ENCODE assay signal across 9 cellular contexts in the genomic region with DNA sequence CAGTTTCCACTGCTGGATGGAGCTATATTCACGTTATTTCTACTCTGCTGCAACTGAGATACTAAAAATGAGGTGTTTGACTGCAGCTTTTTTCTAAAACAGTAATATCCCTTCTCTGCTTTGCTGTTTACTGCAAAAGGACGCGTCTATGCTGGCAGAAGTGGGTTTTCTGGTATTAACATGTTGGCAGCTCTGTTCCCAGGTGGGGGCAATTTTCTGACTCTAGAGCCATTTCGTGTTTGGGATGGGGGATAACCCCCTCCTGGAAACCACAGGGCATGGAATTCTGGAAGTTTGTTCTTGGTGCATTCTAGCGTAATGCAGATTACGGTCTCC. TPM values are rescaled to one million over a fixed set of nuclear protein-coding genes. Genes with fewer than 3 reads are reported as not detected.
DNase-seq lines count a peak whose midpoint lies in the region; ATAC-seq and TF ChIP-seq lines count a peak whose summit lies in the region.
"Had no signal": no experiment of that assay in that cellular context is flagged by ENCODE, and none has a peak within 500 bp of the region (broad histone marks: within the 10 kb centered on the region; RNA-seq: fewer than 3 reads in every experiment).

No MANE protein-coding gene starts in this region.

- no peak for DNase-seq in left ventricle myocardium inferior
- DNase-seq in Right ventricle myocardium superior = no peak
- DNase-seq in activated naive CD8-positive, alpha-beta T cell treated with anti-CD3 and anti-CD28 coated beads, Interleukin-2, amount 10 ng/mL, durations not matched to agents 7 days and 5 days = no peak
- DNase-seq in vagina (ENCODE audit: extremely low spot score in 2 of 2) = no peak
- no peak for DNase-seq in SK-N-DZ (ENCODE audit: low spot score)

- H3K27me3 Mint-ChIP-seq in activated naive CD8-positive, alpha-beta T cell treated with anti-CD3 and anti-CD28 coated beads, Interleukin-2, amount 10 ng/mL, durations not matched to agents 7 days and 5 days = no peaks in the 10 kb centered on the region

- peak overlapping the region; percentile 98 for H3K4me3 ChIP-seq in left ventricle myocardium inferior
- H3K4me3 ChIP-seq in mucosa of rectum (ENCODE audit: low read length in 2 of 2) = peak overlapping the region; percentile 37 to 91
- peak overlapping the region in 1 of 2 donors; percentile 39 for H3K4me3 ChIP-seq in vagina

- H3K4me1 ChIP-seq in left ventricle myocardium inferior = peaks cover 96% of the 10 kb centered on the region
- H3K4me1 ChIP-seq in mucosa of rectum (ENCODE audit: control insufficient read depth in 2 of 2, insufficient read depth in 2 of 2, low read length in 2 of 2) = peaks cover 81 to 82% of the 10 kb centered on the region in 2 donors
- peaks cover 91% of the 10 kb centered on the region for H3K4me1 ChIP-seq in vagina

- POLR2A ChIA-PET in activated naive CD8-positive, alpha-beta T cell treated with anti-CD3 and anti-CD28 coated beads, Interleukin-2, amount 10 ng/mL, durations not matched to agents 7 days and 5 days (lab: Charles Lee) = interaction anchor here (0.5 to 7.8 kb wide), 18 partner anchors 8 to 213 kb away, joined by 3 to 190 read pairs (median 5); partner anchors contain the start of genes ANKRD13D, POLD4, PPP1CA and RAD9A

- H3K27ac ChIP-seq in left ventricle myocardium inferior (replicated peaks) (peak overlapping the region; percentile 94), mucosa of rectum (ENCODE audit: low read depth in 2 of 2, low read length in 2 of 2) (peak overlapping the region in 1 of 2 donors; percentile 98), vagina (peak overlapping the region; percentile 96)

- peaks cover 6% of the 10 kb centered on the region for H3K36me3 ChIP-seq in left ventricle myocardium inferior
- peaks cover 15 to 26% of the 10 kb centered on the region in 2 donors for H3K36me3 ChIP-seq in mucosa of rectum (ENCODE audit: control insufficient read depth in 2 of 2, insufficient read depth in 2 of 2, low read length in 2 of 2)
- H3K36me3 ChIP-seq in vagina = peaks cover 0 to 11% of the 10 kb centered on the region in 2 donors

- H3K9me3 Mint-ChIP-seq in activated naive CD8-positive, alpha-beta T cell treated with anti-CD3 and anti-CD28 coated beads, Interleukin-2, amount 10 ng/mL, durations not matched to agents 7 days and 5 days = no peaks in the 10 kb centered on the region

- peak overlapping the region in 1 of 2 donors; percentile 69 for H3K9ac ChIP-seq in mucosa of rectum (ENCODE audit: low read depth in 1 of 2, low read length in 2 of 2)

- H3K27ac Mint-ChIP-seq in activated naive CD8-positive, alpha-beta T cell treated with anti-CD3 and anti-CD28 coated beads, Interleukin-2, amount 10 ng/mL, durations not matched to agents 7 days and 5 days = peak overlapping the region; percentile 96

- no peaks in the 10 kb centered on the region for H3K27me3 ChIP-seq in left ventricle myocardium inferior (ENCODE audit: low read depth)
- H3K27me3 ChIP-seq in mucosa of rectum (ENCODE audit: control insufficient read depth in 2 of 2, insufficient read depth in 2 of 2, low read length in 2 of 2) = no peaks in the 10 kb centered on the region
- no peaks in the 10 kb centered on the region for H3K27me3 ChIP-seq in vagina

- H3K9me3 ChIP-seq in left ventricle myocardium inferior (replicated peaks) (no peaks in the 10 kb centered on the region), mucosa of rectum (ENCODE audit: control insufficient read depth in 2 of 2, low read length in 2 of 2) (no peaks in the 10 kb centered on the region), vagina (no peaks in the 10 kb centered on the region)

- intact Hi-C loops in left ventricle myocardium inferior (cut with micrococcal nuclease) = no loop called here
- intact Hi-C loops in Right ventricle myocardium superior (cut with DNase I) = no loop called here
- intact Hi-C loops in vagina (cut with DNase I) = no loop called here

- ATAC-seq in Right ventricle myocardium superior (ENCODE audit: poor library complexity) (no peak), HG02610 (IDR thresholded peaks at IDR 0.05; ENCODE audit: unreplicated experiment) (no peak), HG03460 (IDR thresholded peaks at IDR 0.05; ENCODE audit: unreplicated experiment) (no peak)
- no peak for ATAC-seq in activated naive CD8-positive, alpha-beta T cell treated with anti-CD3 and anti-CD28 coated beads, Interleukin-2, amount 10 ng/mL, durations not matched to agents 7 days and 5 days (ENCODE audit: low read depth)
- ATAC-seq: HCT116 had no signal

- peaks cover 34% of the 10 kb centered on the region for H3K36me3 Mint-ChIP-seq in activated naive CD8-positive, alpha-beta T cell treated with anti-CD3 and anti-CD28 coated beads, Interleukin-2, amount 10 ng/mL, durations not matched to agents 7 days and 5 days

- H3K4me3 Mint-ChIP-seq in activated naive CD8-positive, alpha-beta T cell treated with anti-CD3 and anti-CD28 coated beads, Interleukin-2, amount 10 ng/mL, durations not matched to agents 7 days and 5 days = peak overlapping the region; percentile 96

- no peak for TF ChIP-seq POLR2A in vagina (IDR thresholded peaks at IDR 0.05)

- H3K4me1 Mint-ChIP-seq in activated naive CD8-positive, alpha-beta T cell treated with anti-CD3 and anti-CD28 coated beads, Interleukin-2, amount 10 ng/mL, durations not matched to agents 7 days and 5 days = peaks cover 60% of the 10 kb centered on the region

- TF ChIP-seq CTCF in left ventricle myocardium inferior (IDR thresholded peaks at IDR 0.05; ENCODE audit: borderline replicate concordance) (no peak), vagina (IDR thresholded peaks at IDR 0.05) (no peak)

RNA-seq across cellular contexts. Expression of gene GRK2, which starts 4.9 kb away (rescaled TPM):
- total RNA-seq in left ventricle myocardium inferior = 53.8 TPM
- total RNA-seq in Right ventricle myocardium superior = 53.4 TPM
- total RNA-seq in activated naive CD8-positive, alpha-beta T cell treated with anti-CD3 and anti-CD28 coated beads, Interleukin-2, amount 10 ng/mL, durations not matched to agents 7 days and 5 days = 100 to 1,000 TPM; 325 to 341 TPM
- total RNA-seq in vagina = 100 TPM
- 63.4 and 72.0 TPM in 2 replicates for polyA plus RNA-seq in SK-N-DZ (2014; cell fraction: cytosol; rRNA removed)
- 95.3 and 97.5 TPM in 2 replicates for polyA plus RNA-seq in SK-N-DZ (2014; cell fraction: nucleus; rRNA removed)

RNA-seq across cellular contexts. Expression of gene ANKRD13D, which starts 17.9 kb away (rescaled TPM):
- total RNA-seq in left ventricle myocardium inferior = 11.8 TPM
- 11.6 TPM for total RNA-seq in Right ventricle myocardium superior
- 100 to 1,000 TPM; 185 to 207 TPM for total RNA-seq in activated naive CD8-positive, alpha-beta T cell treated with anti-CD3 and anti-CD28 coated beads, Interleukin-2, amount 10 ng/mL, durations not matched to agents 7 days and 5 days
- 62.9 TPM for total RNA-seq in vagina
- 21.1 and 25.4 TPM in 2 replicates for polyA plus RNA-seq in SK-N-DZ (2014; cell fraction: cytosol; rRNA removed)
- polyA plus RNA-seq in SK-N-DZ (2014; cell fraction: nucleus; rRNA removed) = 91.5 and 113 TPM in 2 replicates

RNA-seq across cellular contexts. Expression of gene SSH3, which starts 32.1 kb away (rescaled TPM):
- total RNA-seq in left ventricle myocardium inferior = 14.9 TPM
- 12.1 TPM for total RNA-seq in Right ventricle myocardium superior
- total RNA-seq in activated naive CD8-positive, alpha-beta T cell treated with anti-CD3 and anti-CD28 coated beads, Interleukin-2, amount 10 ng/mL, durations not matched to agents 7 days and 5 days = 10 to 100 TPM; 24.6 to 27.0 TPM
- total RNA-seq in vagina = 98.0 TPM
- 0.24 and 0.29 TPM in 2 replicates for polyA plus RNA-seq in SK-N-DZ (2014; cell fraction: cytosol; rRNA removed)
- polyA plus RNA-seq in SK-N-DZ (2014; cell fraction: nucleus; rRNA removed) = 3.8 and 14.4 TPM in 2 replicates
